18 cellular contexts compared by ENCODE assay signal in the genomic region with DNA sequence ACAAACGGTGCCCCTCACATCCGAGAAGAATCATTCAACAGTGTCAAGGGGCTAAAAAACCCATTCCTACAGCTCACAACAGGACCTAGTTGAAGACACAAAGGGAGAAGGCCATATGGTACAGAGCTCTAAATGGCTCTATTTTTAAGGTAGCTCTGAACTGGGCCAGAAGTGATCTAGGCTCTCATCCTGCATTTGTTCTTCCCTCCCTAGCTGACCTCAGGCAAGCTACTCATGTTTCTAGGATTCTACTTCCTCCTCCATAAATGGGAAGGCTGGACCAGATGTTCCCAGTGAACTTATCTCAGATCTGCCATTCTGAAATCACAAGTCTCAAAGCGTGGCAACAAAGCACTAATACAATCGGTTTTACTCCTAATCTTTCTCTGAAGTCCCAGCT.
DNase-seq lines count a peak whose midpoint lies in the region; ATAC-seq and TF ChIP-seq lines count a peak whose summit lies in the region.
"Had no signal": no experiment of that assay in that cellular context is flagged by ENCODE, and none has a peak within 500 bp of the region (broad histone marks: within the 10 kb centered on the region; RNA-seq: fewer than 3 reads in every experiment).

No MANE protein-coding gene starts in this region.

- POLR2A ChIA-PET in WTC11 (lab: Charles Lee), result no interaction called here

- H3K4me1 ChIP-seq in GM23248 (ENCODE audit: insufficient read depth) (no peaks in the 10 kb centered on the region), neuronal stem cell (ENCODE audit: control insufficient read depth in 2 of 2, insufficient read depth in 1 of 2, low read depth in 1 of 2, low read length in 2 of 2) (peaks cover 9 to 22% of the 10 kb centered on the region in 2 donors)

- no peak overlapping the region for H3K4me2 ChIP-seq in GM23248 (ENCODE audit: unreplicated experiment)
- no peak overlapping the region for H3K4me2 ChIP-seq in neuronal stem cell (ENCODE audit: insufficient read depth, low read length, poor library complexity, severe bottlenecking)
- H3K4me2 ChIP-seq: BLaER1 treated with 17β-estradiol and CSF1 and Interleukin-3, amounts not matched to agents 10 nM and 100 nM had no signal

- H3K9me3 ChIP-seq in GM23248 (ENCODE audit: low read depth) (no peaks in the 10 kb centered on the region), neuronal stem cell (replicated peaks in 1 of 2; ENCODE audit: control insufficient read depth in 2 of 2, insufficient read depth in 1 of 2, low read depth in 1 of 2, low read length in 2 of 2) (peaks cover 0 to 2% of the 10 kb centered on the region in 2 donors)

- H3K4me3 ChIP-seq in GM23248, result no peak overlapping the region
- no peak overlapping the region for H3K4me3 ChIP-seq in neuronal stem cell (ENCODE audit: low read length in 2 of 2)
- H3K4me3 ChIP-seq: BLaER1 treated with 17β-estradiol and CSF1 and Interleukin-3, amounts not matched to agents 10 nM and 100 nM had no signal

- peak; percentile 4 for DNase-seq in GM23248
- DNase-seq in HCEC 1CT, result peak; percentile 30
- DNase-seq in WTC11 (ENCODE audit: low spot score), result no peak
- DNase-seq in neuronal stem cell (ENCODE audit: low spot score), result no peak
- DNase-seq in activated CD4-positive, alpha-beta T cell treated with anti-CD3 and anti-CD28 coated beads for 48 hours, result no peak
- no peak for DNase-seq in activated CD8-positive, alpha-beta memory T cell treated with anti-CD3 and anti-CD28 coated beads, Interleukin-2, amount 50 U/mL, for 4 hours
- DNase-seq in effector CD8-positive, alpha-beta T cell (lab: John Stamatoyannopoulos, UW), result no peak
- DNase-seq: CD8-positive, alpha-beta T cell; DND-41; KG1; NCI-H1417; NCI-H187 treated with DMSO at 0.1 percent for 48 hours; NCI-H226; NCI-H524; RPMI8226; SIG-M5 had no signal

- no peak; the same call in 1 of the 2 replicates for ATAC-seq in WTC11
- ATAC-seq in GM18511 (IDR thresholded peaks at IDR 0.05; ENCODE audit: unreplicated experiment), result no peak
- ATAC-seq: CD8-positive, alpha-beta T cell had no signal

- H3K9me3 Mint-ChIP-seq in WTC11, result peaks cover under 1% of the 10 kb centered on the region; the same call in 1 of the 2 replicates

- H4K20me1 ChIP-seq in GM23248 (ENCODE audit: insufficient read depth), result no peaks in the 10 kb centered on the region
- H4K20me1 ChIP-seq: BLaER1 treated with 17β-estradiol and CSF1 and Interleukin-3, amounts not matched to agents 10 nM and 100 nM had no signal

- H3K36me3 ChIP-seq in GM23248 (ENCODE audit: low read depth) (no peaks in the 10 kb centered on the region), neuronal stem cell (replicated peaks in 1 of 2; ENCODE audit: control insufficient read depth in 2 of 2, insufficient read depth in 2 of 2, low read length in 2 of 2) (peaks cover 0 to 2% of the 10 kb centered on the region in 2 donors)
- H3K36me3 ChIP-seq: BLaER1 treated with 17β-estradiol and CSF1 and Interleukin-3, amounts not matched to agents 10 nM and 100 nM had no signal

- no peaks in the 10 kb centered on the region for H3K79me1 ChIP-seq in neuronal stem cell (ENCODE audit: low read depth, low read length)

- no peak overlapping the region for H2BK12ac ChIP-seq in neuronal stem cell (ENCODE audit: low read length)

- H3K79me2 ChIP-seq in GM23248 (ENCODE audit: insufficient read depth), result no peaks in the 10 kb centered on the region

- H4K91ac ChIP-seq in neuronal stem cell (ENCODE audit: low read depth, low read length, poor library complexity), result no peak overlapping the region

- H2BK15ac ChIP-seq in neuronal stem cell (ENCODE audit: low read length), result no peak overlapping the region

- no peaks in the 10 kb centered on the region for H3F3A ChIP-seq in GM23248 (ENCODE audit: insufficient read depth)

- no peak overlapping the region for H3K23ac ChIP-seq in neuronal stem cell (ENCODE audit: low read depth, low read length, poor library complexity)

- no peak overlapping the region for H3K4ac ChIP-seq in neuronal stem cell (ENCODE audit: low read length)

- H3K18ac ChIP-seq in neuronal stem cell (ENCODE audit: low read length), result no peak overlapping the region

- no peaks in the 10 kb centered on the region for H3K27me3 Mint-ChIP-seq in WTC11 (ENCODE audit: low read depth)

- H3K14ac ChIP-seq in neuronal stem cell (ENCODE audit: low read length), result no peak overlapping the region

- no peaks in the 10 kb centered on the region for H3K27me3 ChIP-seq in GM23248 (replicated peaks; ENCODE audit: insufficient read depth)
- H3K27me3 ChIP-seq in neuronal stem cell (ENCODE audit: control insufficient read depth in 3 of 3, insufficient read depth in 3 of 3, low read depth in 1 of 3, low read length in 3 of 3), result no peaks in the 10 kb centered on the region
- H3K27me3 ChIP-seq: BLaER1 treated with 17β-estradiol and CSF1 and Interleukin-3, amounts not matched to agents 10 nM and 100 nM had no signal

- H3K27ac ChIP-seq in GM23248 (no peak overlapping the region), neuronal stem cell (replicated peaks; ENCODE audit: low read length) (no peak overlapping the region)
- H3K27ac ChIP-seq: BLaER1 treated with 17β-estradiol and CSF1 and Interleukin-3, amounts not matched to agents 10 nM and 100 nM had no signal

- WGBS in GM23248 (ENCODE audit: low coverage in 1 of 2, low lambda C conversion rate in 2 of 2, missing lambda C conversion rate in 2 of 2), 2 experiments, result 13% methylated on average over 4 of the region's 4 CpGs
- no CpG with 5 or more reads among the region's 4 CpGs for WGBS in neuronal stem cell (ENCODE audit: extremely low coverage in 2 of 2, insufficient read length in 2 of 2, insufficient replicate concordance in 1 of 2), 2 donors

- no peak overlapping the region for H2BK5ac ChIP-seq in neuronal stem cell (ENCODE audit: low read length)

- no peak overlapping the region for H2BK120ac ChIP-seq in neuronal stem cell (ENCODE audit: low read depth, low read length)

- no peak for TF ChIP-seq CTCF in WTC11 (IDR thresholded peaks at IDR 0.05)

- H3K9me2 ChIP-seq in GM23248 (ENCODE audit: insufficient read depth), result no peaks in the 10 kb centered on the region

- H3K9ac ChIP-seq in GM23248, result no peak overlapping the region
- H3K9ac ChIP-seq in neuronal stem cell (ENCODE audit: low read depth, low read length, poor library complexity), result no peak overlapping the region
- H3K9ac ChIP-seq: BLaER1 treated with 17β-estradiol and CSF1 and Interleukin-3, amounts not matched to agents 10 nM and 100 nM had no signal

- no peaks in the 10 kb centered on the region for H3K36me3 Mint-ChIP-seq in WTC11
- H3K36me3 Mint-ChIP-seq: CD8-positive, alpha-beta T cell had no signal

- peak overlapping the region; percentile 79; the same call in 1 of the 2 replicates for H3K27ac Mint-ChIP-seq in WTC11
- H3K27ac Mint-ChIP-seq: CD8-positive, alpha-beta T cell had no signal

- CTCF ChIA-PET in WTC11 (lab: Charles Lee), result interaction anchor here (1.1 to 1.2 kb wide), 2 partner anchors 57 to 176 kb away, joined by 3 to 5 read pairs; no protein-coding TSS in a partner anchor

- H2AK5ac ChIP-seq in neuronal stem cell (ENCODE audit: low read depth, low read length), result no peak overlapping the region

- H3K4me3 Mint-ChIP-seq in WTC11, result no peak overlapping the region
- H3K4me3 Mint-ChIP-seq: CD8-positive, alpha-beta T cell had no signal

- H4K8ac ChIP-seq in neuronal stem cell (ENCODE audit: low read depth, low read length), result no peak overlapping the region

- peaks cover 24% of the 10 kb centered on the region for H3K4me1 Mint-ChIP-seq in WTC11

- H2AFZ ChIP-seq in GM23248 (no peak overlapping the region), neuronal stem cell (ENCODE audit: low read length) (peak overlapping the region; percentile 30)

- in situ Hi-C loops in GM23248 (cut with MboI), result no loop called here

TF ChIP-seq in WTC11, 78 proteins besides CTCF, POLR2A, EP300 and RAD21 (continues in another document):
- TF ChIP-seq, protein P1, sequence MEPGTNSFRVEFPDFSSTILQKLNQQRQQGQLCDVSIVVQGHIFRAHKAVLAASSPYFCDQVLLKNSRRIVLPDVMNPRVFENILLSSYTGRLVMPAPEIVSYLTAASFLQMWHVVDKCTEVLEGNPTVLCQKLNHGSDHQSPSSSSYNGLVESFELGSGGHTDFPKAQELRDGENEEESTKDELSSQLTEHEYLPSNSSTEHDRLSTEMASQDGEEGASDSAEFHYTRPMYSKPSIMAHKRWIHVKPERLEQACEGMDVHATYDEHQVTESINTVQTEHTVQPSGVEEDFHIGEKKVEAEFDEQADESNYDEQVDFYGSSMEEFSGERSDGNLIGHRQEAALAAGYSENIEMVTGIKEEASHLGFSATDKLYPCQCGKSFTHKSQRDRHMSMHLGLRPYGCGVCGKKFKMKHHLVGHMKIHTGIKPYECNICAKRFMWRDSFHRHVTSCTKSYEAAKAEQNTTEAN (CRISPR knock-in tag; IDR thresholded peaks at IDR 0.05), result no peak
- TF ChIP-seq, protein P2, sequence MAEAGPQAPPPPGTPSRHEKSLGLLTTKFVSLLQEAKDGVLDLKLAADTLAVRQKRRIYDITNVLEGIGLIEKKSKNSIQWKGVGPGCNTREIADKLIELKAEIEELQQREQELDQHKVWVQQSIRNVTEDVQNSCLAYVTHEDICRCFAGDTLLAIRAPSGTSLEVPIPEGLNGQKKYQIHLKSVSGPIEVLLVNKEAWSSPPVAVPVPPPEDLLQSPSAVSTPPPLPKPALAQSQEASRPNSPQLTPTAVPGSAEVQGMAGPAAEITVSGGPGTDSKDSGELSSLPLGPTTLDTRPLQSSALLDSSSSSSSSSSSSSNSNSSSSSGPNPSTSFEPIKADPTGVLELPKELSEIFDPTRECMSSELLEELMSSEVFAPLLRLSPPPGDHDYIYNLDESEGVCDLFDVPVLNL (CRISPR knock-in tag; IDR thresholded peaks at IDR 0.05; ENCODE audit: borderline replicate concordance, low read depth), result no peak
- no peak for TF ChIP-seq PRRX2 (CRISPR knock-in tag; IDR thresholded peaks at IDR 0.05)
- TF ChIP-seq STAT6 (CRISPR knock-in tag; conservative IDR thresholded peaks at IDR 0.05; ENCODE audit: low read depth), result no peak
- no peak for TF ChIP-seq ZNF121 (CRISPR knock-in tag; IDR thresholded peaks at IDR 0.05)

Comparison
In these comparisons a context has a peak if more than half of its experiments do, and no peak if none do; other contexts are left out.
1. DNase-seq: peak in GM23248 (single experiment) and HCEC 1CT (single experiment); none in WTC11 (single experiment), neuronal stem cell (single experiment), activated CD4-positive, alpha-beta T cell treated with anti-CD3 and anti-CD28 coated beads for 48 hours (single experiment), activated CD8-positive, alpha-beta memory T cell treated with anti-CD3 and anti-CD28 coated beads, Interleukin-2, amount 50 U/mL, for 4 hours (single experiment) and effector CD8-positive, alpha-beta T cell (single experiment).